Comparison of ENCODE assay signal across 8 cellular contexts in genomic region chr2:113157897-113158753, GRCh38. TPM values are rescaled to one million over a fixed set of nuclear protein-coding genes. Genes with fewer than 3 reads are reported as not detected.
DNase-seq lines count a peak whose midpoint lies in the region; ATAC-seq and TF ChIP-seq lines count a peak whose summit lies in the region.

No MANE protein-coding gene starts in this region.

- H3K9me3 ChIP-seq in BLaER1 treated with 17β-estradiol and CSF1 and Interleukin-3, amounts not matched to agents 10 nM and 100 nM (replicated peaks in 1 of 11), result no peaks in the 10 kb centered on the region
- H3K9me3 ChIP-seq in body of pancreas (no peaks in the 10 kb centered on the region), mesodermal cell (ENCODE audit: control insufficient read depth, low read length) (no peaks in the 10 kb centered on the region)

- ATAC-seq in body of pancreas, result no peak

- intact Hi-C loops in body of pancreas (cut with DNase I), result no loop called here

- peak overlapping the region; percentile 73 to 98 (median 88) for H3K4me2 ChIP-seq in BLaER1 treated with 17β-estradiol and CSF1 and Interleukin-3, amounts not matched to agents 10 nM and 100 nM

- no peaks in the 10 kb centered on the region for H3K36me3 ChIP-seq in BLaER1 treated with 17β-estradiol and CSF1 and Interleukin-3, amounts not matched to agents 10 nM and 100 nM
- H3K36me3 ChIP-seq in body of pancreas (replicated peaks in 1 of 2; ENCODE audit: insufficient read depth in 1 of 2, low read depth in 2 of 2) (no peaks in the 10 kb centered on the region), mesodermal cell (ENCODE audit: control insufficient read depth, insufficient read depth, low read length) (no peaks in the 10 kb centered on the region)

- H3K27me3 ChIP-seq in BLaER1 treated with 17β-estradiol and CSF1 and Interleukin-3, amounts not matched to agents 10 nM and 100 nM, result peaks cover 22 to 40% (median 31%) of the 10 kb centered on the region in 11 experiments
- no peaks in the 10 kb centered on the region for H3K27me3 ChIP-seq in body of pancreas

- H4K20me1 ChIP-seq in BLaER1 treated with 17β-estradiol and CSF1 and Interleukin-3, amounts not matched to agents 10 nM and 100 nM, result no peaks in the 10 kb centered on the region

- peak overlapping the region; percentile 58 to 81 (median 74); a peak in 21 of 22 replicates for H3K9ac ChIP-seq in BLaER1 treated with 17β-estradiol and CSF1 and Interleukin-3, amounts not matched to agents 10 nM and 100 nM

- peak overlapping the region in 6 of 11 experiments; percentile 47 to 59 (median 51); a peak in 7 of 22 replicates for H3K27ac ChIP-seq in BLaER1 treated with 17β-estradiol and CSF1 and Interleukin-3, amounts not matched to agents 10 nM and 100 nM
- peak overlapping the region; percentile 77 to 92 (median 83) for H3K27ac ChIP-seq in body of pancreas
- no peak overlapping the region for H3K27ac ChIP-seq in mesodermal cell (ENCODE audit: low read depth, low read length, severe bottlenecking)

- DNase-seq in HPDE6-E6E7 (ENCODE audit: extremely low spot score) (peak; percentile 74), body of pancreas (peak in 1 of 4 donors; percentile 9), COLO668 (lab: John Stamatoyannopoulos, UW; ENCODE audit: unreplicated experiment) (no peak), T-helper 9 cell (no peak), GDM1 (lab: John Stamatoyannopoulos, UW) (no peak), erythroblast (lab: John Stamatoyannopoulos, UW) (no peak)

- WGBS in body of pancreas, 2 donors, result 21 to 25% methylated on average over 9 to 10 of the region's 10 CpGs
- 72 to 76% methylated on average over 5 to 6 of the region's 10 CpGs for WGBS in mesodermal cell (ENCODE audit: insufficient coverage in 2 of 2), 2 experiments

- H3K4me3 ChIP-seq in BLaER1 treated with 17β-estradiol and CSF1 and Interleukin-3, amounts not matched to agents 10 nM and 100 nM, result peak overlapping the region; percentile 58 to 77 (median 65)
- H3K4me3 ChIP-seq in body of pancreas, result peak overlapping the region; percentile 39 to 50
- H3K4me3 ChIP-seq in mesodermal cell (ENCODE audit: extremely low read depth, insufficient read depth, low read length, poor library complexity, severe bottlenecking), result peak overlapping the region; percentile 43

- TF ChIP-seq POLR2A in body of pancreas (IDR thresholded peaks at IDR 0.05) (no peak), erythroblast (IDR thresholded peaks at IDR 0.05; ENCODE audit: low read length) (no peak)

- no peak for TF ChIP-seq CTCF in body of pancreas (IDR thresholded peaks at IDR 0.05)

- peaks cover 7 to 16% (median 10%) of the 10 kb centered on the region in 10 experiments; a peak in 15 of 20 replicates for H3K4me1 ChIP-seq in BLaER1 treated with 17β-estradiol and CSF1 and Interleukin-3, amounts not matched to agents 10 nM and 100 nM
- peaks cover 33% of the 10 kb centered on the region for H3K4me1 ChIP-seq in body of pancreas
- no peaks in the 10 kb centered on the region for H3K4me1 ChIP-seq in mesodermal cell (ENCODE audit: control insufficient read depth, insufficient read depth, low read length, poor library complexity, severe bottlenecking)

RNA-seq across cellular contexts. Expression of gene PSD4, which starts 15.6 kb away (rescaled TPM):
- total RNA-seq in body of pancreas, result 10 to 100 TPM; 40.5 to 83.4 TPM
- 1.7 TPM for polyA plus RNA-seq in mesodermal cell (2013, experiment 1 of 2)
- polyA plus RNA-seq in mesodermal cell (2013, experiment 2 of 2), result 1.8 TPM

RNA-seq across cellular contexts. Expression of gene IL1RN, which starts 30.7 kb away (rescaled TPM):
- under 1 TPM in 1 of 2 donors, not detected in 1; 0.78 TPM for total RNA-seq in body of pancreas
- not detected for polyA plus RNA-seq in mesodermal cell (2013, experiment 1 of 2)
- polyA plus RNA-seq in mesodermal cell (2013, experiment 2 of 2), result not detected
